In the genomic region with DNA sequence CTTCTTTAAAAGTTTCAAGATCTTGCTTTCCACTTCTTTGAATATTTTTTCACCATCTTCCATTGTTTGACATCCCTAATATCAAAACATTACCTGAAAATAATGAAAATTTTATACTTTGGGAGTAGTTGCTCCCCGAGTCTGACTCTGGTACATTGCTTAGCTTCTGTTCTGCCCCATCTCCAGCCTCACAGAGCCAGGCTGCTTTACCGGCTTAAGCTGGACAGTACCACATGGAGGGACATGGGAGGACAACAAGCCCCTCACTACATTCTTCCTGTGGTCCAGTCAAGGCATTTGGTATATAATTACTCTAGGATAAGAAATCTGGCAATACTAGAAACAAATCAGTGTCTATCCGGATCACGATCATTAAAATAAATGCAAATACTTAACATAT, we compare ENCODE assay signal across 14 cellular contexts.
DNase-seq lines count a peak whose midpoint lies in the region; ATAC-seq and TF ChIP-seq lines count a peak whose summit lies in the region.
"Had no signal": no experiment of that assay in that cellular context is flagged by ENCODE, and none has a peak within 500 bp of the region (broad histone marks: within the 10 kb centered on the region; RNA-seq: fewer than 3 reads in every experiment).

No MANE protein-coding gene starts in this region.

- peak; percentile 35 for DNase-seq in Ammon's horn (ENCODE audit: low spot score)
- peak in 3 of 10 donors; percentile 11 to 37 (median 30) for DNase-seq in dorsolateral prefrontal cortex
- no peak for DNase-seq in left colon
- DNase-seq in SHP77 treated with DMSO at 0.1 percent for 48 hours (lab: John Stamatoyannopoulos, UW): no peak
- DNase-seq in esophagus muscularis mucosa (ENCODE audit: extremely low spot score): no peak
- DNase-seq in sciatic nerve (ENCODE audit: low spot score): no peak
- DNase-seq: DMS79 treated with DMSO at 0.1 percent for 48 hours had no signal

- H3K4me3 ChIP-seq in dorsolateral prefrontal cortex: peak overlapping the region in 41 of 59 donors; percentile 1 to 50 (median 17)
- H3K4me3 ChIP-seq in esophagus muscularis mucosa: no peak overlapping the region
- H3K4me3 ChIP-seq: A549; BLaER1 treated with 17β-estradiol and CSF1 and Interleukin-3, amounts not matched to agents 10 nM and 100 nM; GM12878; HAP-1 had no signal

- WGBS in esophagus muscularis mucosa: 88% methylated on average over 4 of the region's 4 CpGs

- H3K27me3 ChIP-seq in dorsolateral prefrontal cortex (peaks cover 0 to 7% (median 0%) of the 10 kb centered on the region in 45 donors), esophagus muscularis mucosa (no peaks in the 10 kb centered on the region)
- H3K27me3 ChIP-seq: BLaER1 treated with 17β-estradiol and CSF1 and Interleukin-3, amounts not matched to agents 10 nM and 100 nM had no signal

- H3K36me3 ChIP-seq in esophagus muscularis mucosa: no peaks in the 10 kb centered on the region
- H3K36me3 ChIP-seq: HAP-1 had no signal

- H3K4me1 ChIP-seq in esophagus muscularis mucosa: no peaks in the 10 kb centered on the region
- H3K4me1 ChIP-seq: A549; BLaER1 treated with 17β-estradiol and CSF1 and Interleukin-3, amounts not matched to agents 10 nM and 100 nM; HAP-1 had no signal

- TF ChIP-seq EP300 in esophagus muscularis mucosa (IDR thresholded peaks at IDR 0.05): no peak

- no peak for TF ChIP-seq CTCF in dorsolateral prefrontal cortex (IDR thresholded peaks at IDR 0.05 in 54 of 56, conservative IDR thresholded peaks at IDR 0.05 in 2 of 56; ENCODE audit: low read depth in 1 of 56, partially characterized antibody in 56 of 56)
- no peak for TF ChIP-seq CTCF in esophagus muscularis mucosa (IDR thresholded peaks at IDR 0.05)

- TF ChIP-seq POLR2A in esophagus muscularis mucosa (IDR thresholded peaks at IDR 0.05; ENCODE audit: low read depth): no peak

- peak overlapping the region in 58 of 59 donors; percentile 7 to 99 (median 84) for H3K27ac ChIP-seq in dorsolateral prefrontal cortex
- peak overlapping the region; percentile 63 for H3K27ac ChIP-seq in temporal lobe (ENCODE audit: low read depth, low read length)
- H3K27ac ChIP-seq in esophagus muscularis mucosa (replicated peaks in 1 of 4): no peak overlapping the region
- H3K27ac ChIP-seq: 22Rv1; A549; BLaER1 treated with 17β-estradiol and CSF1 and Interleukin-3, amounts not matched to agents 10 nM and 100 nM had no signal

- intact Hi-C loops in dorsolateral prefrontal cortex (cut with DNase I): loop anchor here (1.0 to 10.0 kb wide), 5 partner anchors 58 to 271 kb away; no protein-coding TSS in a partner anchor
- intact Hi-C loops in left colon (cut with DNase I, micrococcal nuclease): loop anchor here in 1 of 2 donors (2.0 kb wide), 1 partner anchor 272 kb away; no protein-coding TSS in a partner anchor
- intact Hi-C loops in esophagus muscularis mucosa (cut with DNase I): loop anchor here (5.0 kb wide), 1 partner anchor 271 kb away; no protein-coding TSS in a partner anchor
- intact Hi-C loops in sciatic nerve (cut with DNase I): no loop called here

- ATAC-seq in left colon (peak; percentile 29), sciatic nerve (no peak)
- ATAC-seq: CD8-positive, alpha-beta T cell had no signal

- H3K9me3 ChIP-seq in esophagus muscularis mucosa: no peaks in the 10 kb centered on the region
- H3K9me3 ChIP-seq: A549; BLaER1 treated with 17β-estradiol and CSF1 and Interleukin-3, amounts not matched to agents 10 nM and 100 nM; HAP-1 had no signal

Comparison
In these comparisons a context has a peak if more than half of its experiments do, and no peak if none do; other contexts are left out.
1. H3K27ac ChIP-seq: peak in dorsolateral prefrontal cortex (58 of 59) and temporal lobe (single experiment); none in esophagus muscularis mucosa (0 of 4).
2. H3K4me3 ChIP-seq: peak in dorsolateral prefrontal cortex (41 of 59); none in esophagus muscularis mucosa (0 of 4).